Comparison of ENCODE assay signal across 21 cellular contexts in genomic region chr4:45646885-45647598, GRCh38.
DNase-seq lines count a peak whose midpoint lies in the region; ATAC-seq and TF ChIP-seq lines count a peak whose summit lies in the region.
"Had no signal": no experiment of that assay in that cellular context is flagged by ENCODE, and none has a peak within 500 bp of the region (broad histone marks: within the 10 kb centered on the region; RNA-seq: fewer than 3 reads in every experiment).

No MANE protein-coding gene starts in this region.

- intact Hi-C loops in colonic mucosa (cut with DNase I), result no loop called here
- intact Hi-C loops in left colon (cut with DNase I, micrococcal nuclease), result no loop called here
- intact Hi-C loops in MCF 10A (cut with micrococcal nuclease), result no loop called here
- intact Hi-C loops in sigmoid colon (cut with DNase I), result no loop called here

- no peak overlapping the region for H3K4ac ChIP-seq in mesenchymal stem cell (ENCODE audit: low read depth in 1 of 2, low read length in 2 of 2)

- CTCF ChIA-PET in MCF 10A (lab: Yijun Ruan, JAX), result interaction anchor here (0.6 kb wide), 2 partner anchors 24 to 25 kb away, joined by 3 read pairs; no protein-coding TSS in a partner anchor

- DNase-seq in HT-29 (ENCODE audit: low spot score) (peak; percentile 47), colonic mucosa (no peak), left colon (no peak), renal cortical epithelial cell (ENCODE audit: low read depth) (peak; percentile 43), MCF 10A (ENCODE audit: unreplicated experiment) (no peak), mesenchymal stem cell (no peak), sigmoid colon (no peak)
- DNase-seq: 8988T, ACHN, GM23248, H7, KBM-7, MM.1S, NCI-H1694, NCI-H2029 treated with DMSO at 0.1 percent for 48 hours, NCI-H446 treated with DMSO at 0.1 percent for 48 hours, NCI-H526, PC-9, SHP77 had no signal

- H3K27me3 ChIP-seq in colonic mucosa (no peaks in the 10 kb centered on the region), mesenchymal stem cell (ENCODE audit: control insufficient read depth in 1 of 2, insufficient read depth in 1 of 2, low read length in 2 of 2) (no peaks in the 10 kb centered on the region), sigmoid colon (no peaks in the 10 kb centered on the region)

- no TSS peak for BruUV-seq in MCF 10A (replicated peaks; lab: Mats Ljungman, UMichigan)

- no peaks in the 10 kb centered on the region for H3K9me3 ChIP-seq in colonic mucosa
- no peaks in the 10 kb centered on the region for H3K9me3 ChIP-seq in mesenchymal stem cell (ENCODE audit: control insufficient read depth, low read length)
- no peaks in the 10 kb centered on the region for H3K9me3 ChIP-seq in sigmoid colon

- no peak overlapping the region for H2BK15ac ChIP-seq in mesenchymal stem cell (ENCODE audit: low read depth, poor library complexity, severe bottlenecking)

- no peak overlapping the region for H3K18ac ChIP-seq in mesenchymal stem cell (ENCODE audit: low read depth in 1 of 2, low read length in 2 of 2)

- peaks cover 3% of the 10 kb centered on the region for H3K4me1 ChIP-seq in colonic mucosa
- no peaks in the 10 kb centered on the region for H3K4me1 ChIP-seq in mesenchymal stem cell (ENCODE audit: control insufficient read depth, insufficient read depth, low read depth, low read length)
- H3K4me1 ChIP-seq in sigmoid colon, result peaks cover 0 to 17% (median 0%) of the 10 kb centered on the region in 4 donors

- TF ChIP-seq CTCF in colonic mucosa (IDR thresholded peaks at IDR 0.05), result no peak
- TF ChIP-seq CTCF in MCF 10A (IDR thresholded peaks at IDR 0.05; ENCODE audit: unreplicated experiment), result no peak
- no peak for TF ChIP-seq CTCF in sigmoid colon (IDR thresholded peaks at IDR 0.05)

- 78% methylated on average over 5 of the region's 8 CpGs for WGBS in mesenchymal stem cell
- WGBS in sigmoid colon, 2 donors, result 15 to 66% methylated on average over 8 of the region's 8 CpGs

- H3K36me3 ChIP-seq in colonic mucosa (no peaks in the 10 kb centered on the region), mesenchymal stem cell (ENCODE audit: control insufficient read depth in 1 of 2, insufficient read depth in 2 of 2, low read depth in 1 of 2, low read length in 2 of 2) (no peaks in the 10 kb centered on the region), sigmoid colon (no peaks in the 10 kb centered on the region)

- H3K27ac Mint-ChIP-seq in MCF 10A (ENCODE audit: low read depth, unreplicated experiment), result no peak overlapping the region

- H3K4me3 ChIP-seq in colonic mucosa (peak overlapping the region; percentile 1), mesenchymal stem cell (ENCODE audit: insufficient read depth in 1 of 2, low read depth in 1 of 2, low read length in 2 of 2) (no peak overlapping the region), sigmoid colon (no peak overlapping the region)
- H3K4me3 ChIP-seq: GM23248, PC-9 had no signal

- H3K27ac ChIP-seq in colonic mucosa, result peak overlapping the region; percentile 78
- H3K27ac ChIP-seq in mesenchymal stem cell (ENCODE audit: low read length, poor library complexity, severe bottlenecking), result no peak overlapping the region
- H3K27ac ChIP-seq in sigmoid colon, result no peak overlapping the region
- H3K27ac ChIP-seq: GM23248, PC-9, RWPE1 had no signal

- H3K4me1 Mint-ChIP-seq in MCF 10A (ENCODE audit: insufficient read depth, unreplicated experiment), result no peaks in the 10 kb centered on the region

- no peak overlapping the region for H3K14ac ChIP-seq in mesenchymal stem cell (ENCODE audit: low read length in 2 of 2)

- H2AFZ ChIP-seq in mesenchymal stem cell (ENCODE audit: low read depth, low read length), result no peak overlapping the region
- H2AFZ ChIP-seq: GM23248, PC-9 had no signal

- H3K36me3 Mint-ChIP-seq in MCF 10A (ENCODE audit: insufficient read depth, unreplicated experiment), result no peaks in the 10 kb centered on the region

- POLR2A ChIA-PET in MCF 10A (lab: Yijun Ruan, JAX), result interaction anchor here (0.5 kb wide), 1 partner anchor 38 kb away, joined by 3 read pairs; no protein-coding TSS in a partner anchor

- no peak overlapping the region for H3K4me3 Mint-ChIP-seq in MCF 10A (ENCODE audit: unreplicated experiment)

- H3K9ac ChIP-seq in colonic mucosa (ENCODE audit: low read depth in 2 of 2, low read length in 2 of 2) (peak overlapping the region in 1 of 2 donors; percentile 21), mesenchymal stem cell (ENCODE audit: low read length) (no peak overlapping the region)
- H3K9ac ChIP-seq: GM23248 had no signal

- no peaks in the 10 kb centered on the region for H3K27me3 Mint-ChIP-seq in MCF 10A (ENCODE audit: insufficient read depth, unreplicated experiment)

- H3K4me2 ChIP-seq in mesenchymal stem cell (ENCODE audit: low read length, poor library complexity, severe bottlenecking), result no peak overlapping the region
- H3K4me2 ChIP-seq: PC-9 had no signal

- H2BK12ac ChIP-seq in mesenchymal stem cell (ENCODE audit: low read length in 2 of 2), result no peak overlapping the region

- H4K91ac ChIP-seq in mesenchymal stem cell (ENCODE audit: low read length), result no peak overlapping the region

- H2BK5ac ChIP-seq in mesenchymal stem cell (ENCODE audit: low read depth, low read length, poor library complexity, severe bottlenecking), result no peak overlapping the region

- TF ChIP-seq EP300 in sigmoid colon (IDR thresholded peaks at IDR 0.05), result no peak

- H2BK120ac ChIP-seq in mesenchymal stem cell (ENCODE audit: low read depth, low read length), result no peak overlapping the region

- TF ChIP-seq POLR2A in sigmoid colon (IDR thresholded peaks at IDR 0.05), result no peak

- H4K8ac ChIP-seq in mesenchymal stem cell (ENCODE audit: low read length), result no peak overlapping the region

- peak; percentile 83 for ATAC-seq in left colon
- no peak for ATAC-seq in GM18909 (IDR thresholded peaks at IDR 0.05; ENCODE audit: poor library complexity, unreplicated experiment)

- H3K79me1 ChIP-seq in mesenchymal stem cell (replicated peaks; ENCODE audit: low read length, poor library complexity, severe bottlenecking), result no peaks in the 10 kb centered on the region

- H3K23ac ChIP-seq in mesenchymal stem cell (ENCODE audit: low read length in 2 of 2), result no peak overlapping the region

- H3K9me3 Mint-ChIP-seq in MCF 10A (ENCODE audit: unreplicated experiment), result peaks cover under 1% of the 10 kb centered on the region

- no peak overlapping the region for H2AK5ac ChIP-seq in mesenchymal stem cell (ENCODE audit: low read length, severe bottlenecking)

Comparison
In these comparisons a context has a peak if more than half of its experiments do, and no peak if none do; other contexts are left out.
1. DNase-seq: peak in HT-29 (single experiment) and renal cortical epithelial cell (single experiment); none in colonic mucosa (single experiment), left colon (0 of 2), MCF 10A (single experiment), mesenchymal stem cell (single experiment) and sigmoid colon (single experiment).